In the genomic region with DNA sequence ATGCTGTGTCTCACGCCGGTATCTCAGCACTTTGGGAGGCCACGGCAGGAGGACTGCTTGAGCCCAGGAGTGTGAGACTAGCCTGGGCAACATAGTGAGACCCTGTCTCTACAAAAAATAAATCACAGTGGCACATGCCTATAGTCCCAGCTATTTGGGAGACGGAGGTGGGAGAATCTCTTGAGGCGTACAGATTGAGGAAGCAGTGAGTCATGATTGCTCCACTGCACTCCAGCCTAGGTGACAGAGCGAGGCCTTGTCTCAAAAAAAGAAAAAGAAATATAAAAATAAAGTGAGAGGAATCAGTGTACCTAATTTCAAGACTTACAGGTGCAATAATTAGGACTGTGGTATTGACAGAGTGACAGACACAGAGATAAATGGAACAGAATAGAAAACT, we compare ENCODE assay signal across 23 cellular contexts.
"Had no signal": no experiment of that assay in that cellular context is flagged by ENCODE, and none has a peak within 500 bp of the region (broad histone marks: within the 10 kb centered on the region; RNA-seq: fewer than 3 reads in every experiment).

No MANE protein-coding gene starts in this region.

- H3K9me3 Mint-ChIP-seq: activated B cell treated with CpG ODN at 0.5 μM for 24 hours; activated CD4-positive, alpha-beta memory T cell treated with anti-CD3 and anti-CD28 coated beads for 36 hours; activated naive CD8-positive, alpha-beta T cell treated with anti-CD3 and anti-CD28 coated beads, Interleukin-2, amount 10 ng/mL, durations not matched to agents 7 days and 5 days; activated T-helper 17 cell treated with anti-CD3 and anti-CD28 coated beads, Interleukin-2, amount 50 U/mL, for 72 hours; memory B cell; naive B cell had no signal

- H3K27me3 ChIP-seq: cardiac muscle cell, spleen had no signal

- H3K4me3 Mint-ChIP-seq: activated B cell treated with CpG ODN at 0.5 μM for 24 hours; activated CD4-positive, alpha-beta memory T cell treated with anti-CD3 and anti-CD28 coated beads for 36 hours; activated CD8-positive, alpha-beta memory T cell treated with anti-CD3 and anti-CD28 coated beads, Interleukin-2, amount 10 ng/mL, durations not matched to agents 7 days and 5 days; activated naive CD8-positive, alpha-beta T cell treated with anti-CD3 and anti-CD28 coated beads, Interleukin-2, amount 10 ng/mL, durations not matched to agents 7 days and 5 days; activated T-helper 17 cell treated with anti-CD3 and anti-CD28 coated beads, Interleukin-2, amount 50 U/mL, for 72 hours; memory B cell had no signal

- DNase-seq: activated B cell treated with CpG ODN at 0.5 μM for 24 hours; activated CD4-positive, alpha-beta memory T cell treated with anti-CD3 and anti-CD28 coated beads for 36 hours; activated CD4-positive, alpha-beta T cell treated with anti-CD3 and anti-CD28 coated beads for 4 hours; activated CD8-positive, alpha-beta memory T cell treated with anti-CD3 and anti-CD28 coated beads, Interleukin-2, amount 10 ng/mL, durations not matched to agents 7 days and 5 days; activated naive CD4-positive, alpha-beta T cell; activated naive CD8-positive, alpha-beta T cell treated with anti-CD3 and anti-CD28 coated beads, Interleukin-2, amount 10 ng/mL, durations not matched to agents 7 days and 5 days; activated T-cell treated with anti-CD3 and anti-CD28 coated beads, Interleukin-2, amount 50 U/mL, for 1 hour; amygdala; foreskin fibroblast; hippocampal formation; kidney; left ventricle myocardium superior; mucosa of descending colon; naive B cell; retina; spleen; stimulated activated CD4-positive, alpha-beta T cell treated with anti-CD3 and anti-CD28 coated beads, Interleukin-4, amount 100 ng/mL, for 4 hours; stimulated activated naive CD4-positive, alpha-beta T cell; T-helper 2 cell had no signal

- H3K4me1 Mint-ChIP-seq: activated T-helper 17 cell treated with anti-CD3 and anti-CD28 coated beads, Interleukin-2, amount 50 U/mL, for 72 hours had no signal

- H3K4me3 ChIP-seq: cardiac muscle cell, mucosa of descending colon, spleen had no signal

- H3K27ac ChIP-seq: cardiac muscle cell, epithelial cell of prostate had no signal

- H3K27me3 Mint-ChIP-seq: activated B cell treated with CpG ODN at 0.5 μM for 24 hours; activated CD4-positive, alpha-beta memory T cell treated with anti-CD3 and anti-CD28 coated beads for 36 hours; activated CD8-positive, alpha-beta memory T cell treated with anti-CD3 and anti-CD28 coated beads, Interleukin-2, amount 10 ng/mL, durations not matched to agents 7 days and 5 days; activated naive CD8-positive, alpha-beta T cell treated with anti-CD3 and anti-CD28 coated beads, Interleukin-2, amount 10 ng/mL, durations not matched to agents 7 days and 5 days; activated T-helper 17 cell treated with anti-CD3 and anti-CD28 coated beads, Interleukin-2, amount 50 U/mL, for 72 hours; memory B cell; naive B cell had no signal

- H3K27ac Mint-ChIP-seq: activated B cell treated with CpG ODN at 0.5 μM for 24 hours; activated CD4-positive, alpha-beta memory T cell treated with anti-CD3 and anti-CD28 coated beads for 36 hours; activated CD8-positive, alpha-beta memory T cell treated with anti-CD3 and anti-CD28 coated beads, Interleukin-2, amount 10 ng/mL, durations not matched to agents 7 days and 5 days; activated naive CD8-positive, alpha-beta T cell treated with anti-CD3 and anti-CD28 coated beads, Interleukin-2, amount 10 ng/mL, durations not matched to agents 7 days and 5 days; activated T-helper 17 cell treated with anti-CD3 and anti-CD28 coated beads, Interleukin-2, amount 50 U/mL, for 72 hours; memory B cell had no signal

- ATAC-seq: activated CD8-positive, alpha-beta memory T cell treated with anti-CD3 and anti-CD28 coated beads, Interleukin-2, amount 10 ng/mL, durations not matched to agents 7 days and 5 days; activated T-helper 17 cell treated with anti-CD3 and anti-CD28 coated beads, Interleukin-2, amount 50 U/mL, for 72 hours; left ventricle myocardium superior; mucosa of descending colon had no signal
